Comparison of ENCODE assay signal across 20 cellular contexts in the genomic region with DNA sequence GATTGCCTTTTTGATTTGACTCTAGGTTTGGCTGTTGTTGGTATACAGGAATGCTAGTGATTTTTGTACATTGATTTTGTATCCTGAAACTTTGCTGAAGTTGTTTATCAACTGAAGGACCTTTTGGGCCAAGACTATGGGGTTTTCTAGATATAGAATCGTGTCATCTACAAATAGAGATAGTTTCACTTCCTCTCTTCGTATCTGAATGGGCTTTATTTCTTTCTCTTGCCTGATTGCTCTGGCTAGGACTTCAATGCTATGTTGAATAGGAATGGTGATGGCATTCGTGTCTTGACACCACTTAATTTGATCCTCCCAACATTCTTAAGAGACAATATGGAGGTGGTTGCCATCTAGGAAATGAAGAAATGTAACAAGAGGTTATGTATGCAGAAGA.
"Had no signal": no experiment of that assay in that cellular context is flagged by ENCODE, and none has a peak within 500 bp of the region (broad histone marks: within the 10 kb centered on the region; RNA-seq: fewer than 3 reads in every experiment).

No MANE protein-coding gene starts in this region.

- H3K9me2 ChIP-seq: SK-N-SH had no signal

- DNase-seq: KBM-7, NCI-H1092 treated with DMSO at 0.1 percent for 48 hours, NCI-H1436, NCI-H187, NCI-H2029, NCI-H2081 treated with DMSO at 0.1 percent for 48 hours, NCI-H2171, NCI-H2227 treated with DMSO at 0.1 percent for 48 hours, NCI-H524, NCI-H526 treated with DMSO at 0.1 percent for 48 hours, NCI-H748 treated with DMSO at 0.1 percent for 48 hours, PC-3, SHP77, SK-N-SH, T-helper 1 cell, T-helper 17 cell had no signal

- H3K9ac ChIP-seq: SK-N-SH had no signal

- ATAC-seq: Panc1, PC-3, T-helper 17 cell had no signal

- H3K27ac ChIP-seq: HL-60, RWPE1 had no signal

- H3K9me3 ChIP-seq: SK-N-SH had no signal

- FAIRE-seq: HTR-8/SVneo had no signal

- H3K4me2 ChIP-seq: SK-N-SH had no signal
